Comparison of ENCODE assay signal across 1 cellular context in the genomic region with DNA sequence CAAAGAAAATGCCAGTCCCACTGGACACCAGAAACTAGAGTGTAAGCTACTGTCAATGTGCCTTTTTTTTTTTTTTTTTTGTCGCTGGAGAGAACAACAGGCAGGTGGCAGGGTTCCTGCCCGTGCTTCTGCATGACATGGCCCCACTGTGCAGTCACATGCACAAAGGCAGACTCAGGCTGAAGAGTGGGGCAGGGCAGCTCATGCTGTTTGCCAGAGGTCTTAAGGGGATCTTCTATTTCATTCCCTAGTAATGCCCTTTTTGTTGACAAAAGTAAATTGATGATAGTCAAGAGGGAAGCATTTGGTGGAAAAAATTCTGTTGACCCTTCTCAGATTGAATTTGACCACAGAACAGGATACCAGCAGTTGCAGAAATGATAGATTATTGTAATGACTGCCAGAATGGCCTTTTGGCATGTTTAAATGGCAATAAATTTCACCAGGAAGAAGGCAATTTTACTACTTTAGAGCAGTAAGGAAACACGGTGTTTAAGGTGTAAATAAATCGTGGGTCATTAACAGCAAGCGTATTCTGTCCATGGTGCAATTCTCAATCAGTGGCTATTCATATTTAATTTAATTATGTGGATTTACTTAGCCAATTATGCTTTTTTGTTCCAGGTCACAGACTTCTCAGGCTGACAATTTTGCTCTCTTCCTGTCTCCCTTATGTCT.
TF ChIP-seq lines count a peak whose summit lies in the region.

No MANE protein-coding gene starts in this region.

TF ChIP-seq in HEK293, 187 proteins besides CTCF, POLR2A, EP300 and RAD21 (continued from another document):
- TF ChIP-seq PRDM4 (tag by site-specific recombination; IDR thresholded peaks at IDR 0.05): no peak
- TF ChIP-seq ZIC2 (tag by site-specific recombination; IDR thresholded peaks at IDR 0.05): 0 out of 2 replicates have a peak, but pooled peaks have one; percentile 15
TF ChIP-seq in HEK293: peak in this region for 6.
